In the genomic region with DNA sequence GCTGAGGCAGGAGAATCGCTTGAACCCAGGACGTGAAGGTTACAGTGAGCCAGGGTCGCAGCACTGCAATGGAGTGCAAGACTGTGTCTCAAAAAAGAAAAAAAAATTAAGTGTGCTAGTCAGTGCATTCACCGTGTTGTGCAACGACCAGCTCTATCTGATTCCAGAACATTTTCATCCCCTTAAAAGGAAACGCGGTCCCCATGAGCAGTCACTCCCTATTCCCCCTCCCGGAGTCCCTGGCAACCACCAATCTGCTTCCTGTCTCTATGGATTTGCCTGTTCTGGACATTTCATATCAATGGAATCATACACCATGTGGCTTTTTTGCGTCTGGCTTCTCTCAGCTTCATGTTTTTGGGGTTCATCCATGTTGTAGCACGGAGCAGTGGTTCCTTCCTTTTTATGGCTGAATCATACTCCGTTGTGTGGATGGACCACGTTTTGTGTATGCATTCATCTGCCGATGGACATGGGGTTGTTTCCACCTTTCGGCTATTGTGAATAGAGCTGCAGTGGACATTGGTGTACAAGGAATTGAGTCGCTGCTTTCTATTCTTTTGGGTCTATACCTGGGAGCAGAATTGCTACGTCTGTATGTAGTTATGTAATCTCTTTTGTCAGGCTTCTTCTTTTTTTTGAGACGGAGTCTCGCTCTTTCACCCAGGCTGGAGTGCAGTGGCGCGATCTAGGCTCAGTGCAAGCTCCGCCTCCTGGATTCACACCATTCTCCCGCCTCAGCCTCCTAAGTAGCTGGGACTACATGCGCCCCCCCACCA, we compare ENCODE assay signal across 12 cellular contexts. TPM values are rescaled to one million over a fixed set of nuclear protein-coding genes. Genes with fewer than 3 reads are reported as not detected.
DNase-seq lines count a peak whose midpoint lies in the region; ATAC-seq lines count a peak whose summit lies in the region.
"Had no signal": no experiment of that assay in that cellular context is flagged by ENCODE, and none has a peak within 500 bp of the region (broad histone marks: within the 10 kb centered on the region; RNA-seq: fewer than 3 reads in every experiment).

No MANE protein-coding gene starts in this region.

- H3K4me3 Mint-ChIP-seq in effector memory CD8-positive, alpha-beta T cell = no peak overlapping the region
- no peak overlapping the region for H3K4me3 Mint-ChIP-seq in memory B cell
- H3K4me3 Mint-ChIP-seq in activated T-cell treated with anti-CD3 and anti-CD28 coated beads, Interleukin-2, amount 50 U/mL, for 72 hours = no peak overlapping the region

- H3K27me3 Mint-ChIP-seq in effector memory CD8-positive, alpha-beta T cell = no peaks in the 10 kb centered on the region
- H3K27me3 Mint-ChIP-seq in memory B cell = no peaks in the 10 kb centered on the region
- H3K27me3 Mint-ChIP-seq in activated T-cell treated with anti-CD3 and anti-CD28 coated beads, Interleukin-2, amount 50 U/mL, for 72 hours (ENCODE audit: low read depth) = no peaks in the 10 kb centered on the region

- DNase-seq in MV-4-11 (lab: John Stamatoyannopoulos, UW) (peak; percentile 13), memory B cell (ENCODE audit: low spot score in 2 of 2) (no peak), stromal cell of bone marrow (ENCODE audit: low read depth) (peak; percentile 77), COLO668 (lab: John Stamatoyannopoulos, UW; ENCODE audit: unreplicated experiment) (no peak)
- DNase-seq in effector memory CD8-positive, alpha-beta T cell = no peak
- no peak for DNase-seq in activated T-cell treated with anti-CD3 and anti-CD28 coated beads, Interleukin-2, amount 50 U/mL, for 72 hours
- DNase-seq: Calu3, KBM-7, NCI-H2171, PC-3 had no signal

- peaks cover 18% of the 10 kb centered on the region for H3K36me3 Mint-ChIP-seq in effector memory CD8-positive, alpha-beta T cell (ENCODE audit: insufficient read depth)
- H3K36me3 Mint-ChIP-seq in memory B cell = peaks cover 12% of the 10 kb centered on the region
- H3K36me3 Mint-ChIP-seq in activated T-cell treated with anti-CD3 and anti-CD28 coated beads, Interleukin-2, amount 50 U/mL, for 72 hours (ENCODE audit: insufficient read depth in 2 of 2) = peaks cover 0 to 6% of the 10 kb centered on the region in 2 donors

- peak overlapping the region; percentile 17 to 76 for H3K27ac Mint-ChIP-seq in effector memory CD8-positive, alpha-beta T cell
- H3K27ac Mint-ChIP-seq in memory B cell = peak overlapping the region; percentile 72
- no peak overlapping the region for H3K27ac Mint-ChIP-seq in activated T-cell treated with anti-CD3 and anti-CD28 coated beads, Interleukin-2, amount 50 U/mL, for 72 hours

- peaks cover 43 to 49% of the 10 kb centered on the region in 2 donors for H3K4me1 Mint-ChIP-seq in effector memory CD8-positive, alpha-beta T cell (ENCODE audit: low read depth in 2 of 2)
- H3K4me1 Mint-ChIP-seq in memory B cell = peaks cover 31% of the 10 kb centered on the region
- peaks cover 29% of the 10 kb centered on the region for H3K4me1 Mint-ChIP-seq in activated T-cell treated with anti-CD3 and anti-CD28 coated beads, Interleukin-2, amount 50 U/mL, for 72 hours (ENCODE audit: low read depth)

- ATAC-seq in effector memory CD8-positive, alpha-beta T cell (replicated peaks) = no peak
- ATAC-seq in memory B cell (ENCODE audit: low read depth) (no peak), GM18519 (IDR thresholded peaks at IDR 0.05; ENCODE audit: low FRiP score, unreplicated experiment) (no peak), HG02759 (IDR thresholded peaks at IDR 0.05; ENCODE audit: unreplicated experiment) (no peak)
- no peak for ATAC-seq in activated T-cell treated with anti-CD3 and anti-CD28 coated beads, Interleukin-2, amount 50 U/mL, for 72 hours (replicated peaks in 1 of 2)
- ATAC-seq: PC-3 had no signal

- H3K9me3 Mint-ChIP-seq in effector memory CD8-positive, alpha-beta T cell = no peaks in the 10 kb centered on the region
- no peaks in the 10 kb centered on the region for H3K9me3 Mint-ChIP-seq in memory B cell
- no peaks in the 10 kb centered on the region for H3K9me3 Mint-ChIP-seq in activated T-cell treated with anti-CD3 and anti-CD28 coated beads, Interleukin-2, amount 50 U/mL, for 72 hours

RNA-seq across cellular contexts. Expression of a gene that starts 19.8 kb away (rescaled TPM):
- total RNA-seq in activated T-cell treated with anti-CD3 and anti-CD28 coated beads, Interleukin-2, amount 50 U/mL, for 72 hours = 100 to 1,000 TPM; 106 to 135 TPM

RNA-seq across cellular contexts. Expression of a gene that starts 20.1 kb away (rescaled TPM):
- total RNA-seq in activated T-cell treated with anti-CD3 and anti-CD28 coated beads, Interleukin-2, amount 50 U/mL, for 72 hours = 10 to 100 TPM; 37.3 to 45.6 TPM

Comparison
In these comparisons a context has a peak if more than half of its experiments do, and no peak if none do; other contexts are left out.
1. DNase-seq: peak in MV-4-11 (single experiment) and stromal cell of bone marrow (single experiment); none in effector memory CD8-positive, alpha-beta T cell (0 of 3), memory B cell (0 of 2), activated T-cell treated with anti-CD3 and anti-CD28 coated beads, Interleukin-2, amount 50 U/mL, for 72 hours (0 of 2) and COLO668 (single experiment).